ENCODE assay signal across 2 cellular contexts in the genomic region with DNA sequence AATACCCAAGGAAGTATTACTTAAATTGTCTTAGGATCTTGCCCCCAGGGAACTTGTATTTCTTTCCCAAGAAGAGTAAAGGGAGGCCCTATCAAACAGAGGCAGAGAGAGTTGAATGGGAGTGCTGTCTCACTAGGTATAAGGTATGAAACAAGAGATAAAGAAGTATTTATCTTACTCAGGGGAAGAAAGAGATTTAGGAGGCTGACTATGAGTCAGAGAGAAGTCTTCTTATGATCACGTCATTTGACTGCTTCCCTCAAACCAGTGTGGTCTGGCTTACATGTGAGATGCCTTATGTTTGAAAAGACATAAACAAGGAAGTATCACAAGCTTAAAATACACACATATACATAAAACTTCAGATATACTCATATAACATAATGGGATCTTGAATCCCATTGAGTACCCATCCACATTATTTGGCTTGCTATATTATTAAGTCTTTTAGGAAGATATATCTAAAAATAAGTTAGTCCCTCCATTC.
TF ChIP-seq lines count a peak whose summit lies in the region.

No MANE protein-coding gene starts in this region.

TF ChIP-seq in liver, 16 proteins besides CTCF, POLR2A, EP300 and RAD21 (continued from another document):
- no peak for TF ChIP-seq REST (IDR thresholded peaks at IDR 0.05)
- no peak for TF ChIP-seq MAX (IDR thresholded peaks at IDR 0.05)

TF ChIP-seq in HepG2, 621 proteins besides CTCF, POLR2A, EP300 and RAD21 (continued from another document):
- no peak for TF ChIP-seq ZHX1 (CRISPR knock-in tag; IDR thresholded peaks at IDR 0.05; ENCODE audit: low read depth)
TF ChIP-seq in HepG2: peak in this region for 0.
